Comparison of ENCODE assay signal across 33 cellular contexts in the genomic region with DNA sequence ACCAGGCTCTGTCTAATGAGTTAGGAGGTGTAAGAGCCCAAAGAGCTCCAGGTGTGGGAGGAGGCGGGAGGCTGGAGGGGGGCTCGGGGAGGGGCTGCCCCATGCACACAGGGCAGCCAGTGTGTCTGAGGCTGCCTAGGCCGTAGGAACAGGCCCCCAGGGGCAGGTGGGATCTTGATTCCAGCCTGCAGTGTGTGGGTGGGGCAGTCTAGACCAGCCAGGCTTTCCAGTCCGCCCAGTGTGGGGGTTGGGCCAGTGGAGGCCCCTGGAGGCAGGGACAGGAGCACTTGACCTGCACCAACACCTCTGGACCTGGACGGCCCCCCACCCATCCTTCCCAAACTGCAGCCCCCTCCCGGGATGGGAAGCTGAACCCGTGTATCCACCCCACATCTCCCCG. TPM values are rescaled to one million over a fixed set of nuclear protein-coding genes. Genes with fewer than 3 reads are reported as not detected.
DNase-seq lines count a peak whose midpoint lies in the region; ATAC-seq, FAIRE-seq and TF ChIP-seq lines count a peak whose summit lies in the region.
"Had no signal": no experiment of that assay in that cellular context is flagged by ENCODE, and none has a peak within 500 bp of the region (broad histone marks: within the 10 kb centered on the region; RNA-seq: fewer than 3 reads in every experiment).

No MANE protein-coding gene starts in this region.

- H3K9ac ChIP-seq in IMR-90 (ENCODE audit: low read depth, low read length): no peak overlapping the region
- H3K9ac ChIP-seq: parathyroid adenoma had no signal

- no peak for ATAC-seq in IMR-90 (ENCODE audit: low read depth)
- ATAC-seq in foreskin keratinocyte: peak; percentile 15
- peak in 3 of 4 donors; percentile 29 to 79 (median 29) for ATAC-seq in pancreas
- ATAC-seq: activated CD4-positive, CD25-positive, alpha-beta regulatory T cell treated with anti-CD3 and anti-CD28 coated beads, Interleukin-2, amount 50 U/mL, for 24 hours; heart right ventricle; Panc1; SK-N-SH treated with all-trans-retinoic acid at 6 μM for 48 hours; stimulated activated naive CD8-positive, alpha-beta T cell treated with anti-CD3 and anti-CD28 coated beads, Interleukin-15, Interleukin-2, amounts not matched to agents 100 U/mL and 50 U/mL, for 24 hours; T-helper 17 cell had no signal

- H3K18ac ChIP-seq in IMR-90 (ENCODE audit: low read depth, low read length): no peak overlapping the region

- H4K20me1 ChIP-seq in IMR-90 (ENCODE audit: insufficient read depth, low read length): no peaks in the 10 kb centered on the region

- H3K23ac ChIP-seq in IMR-90 (ENCODE audit: low read depth, low read length): no peak overlapping the region

- WGBS in IMR-90 (ENCODE audit: extremely low coverage in 2 of 2, insufficient read length in 1 of 2), 2 experiments: 0% methylated on average over 1 of the region's 8 CpGs; no CpG with 5 or more reads in 1 of the 2 experiments
- WGBS in pancreas, 2 donors: 24 to 25% methylated on average over 8 of the region's 8 CpGs

- CTCF ChIA-PET in IMR-90 (lab: Yijun Ruan, JAX): no interaction called here

- peak overlapping the region; percentile 42 for H2AK9ac ChIP-seq in IMR-90 (replicated peaks; ENCODE audit: low read depth, low read length, poor library complexity)

- intact Hi-C loops in IMR-90 (cut with micrococcal nuclease) (no loop called here), pancreas (cut with DNase I) (no loop called here)

- DNase-seq in IMR-90: no peak
- no peak for DNase-seq in foreskin keratinocyte
- no peak for DNase-seq in pancreas
- DNase-seq in NCI-H1417 treated with DMSO at 0.1 percent for 48 hours (lab: John Stamatoyannopoulos, UW): no peak
- no peak for DNase-seq in GM03348 (ENCODE audit: low spot score)
- no peak for DNase-seq in GOT3 (lab: John Stamatoyannopoulos, UW)
- no peak for DNase-seq in retina
- DNase-seq: activated CD4-positive, alpha-beta memory T cell treated with anti-CD3 and anti-CD28 coated beads, Interleukin-2, amount 10 ng/mL, durations not matched to agents 7 days and 5 days; activated CD8-positive, alpha-beta memory T cell treated with anti-CD3 and anti-CD28 coated beads, Interleukin-2, amount 50 U/mL, for 4 hours; activated naive CD4-positive, alpha-beta T cell; C1 segment of cervical spinal cord; DMS79 treated with DMSO at 0.1 percent for 48 hours; foreskin fibroblast; GF-D8; heart right ventricle; Karpas-422; NCI-H2081; NCI-H226; NCI-H69; nephron progenitor cell; Right ventricle myocardium superior; small intestine; stimulated activated naive CD8-positive, alpha-beta T cell treated with anti-CD3 and anti-CD28 coated beads, Interleukin-15, Interleukin-2, amounts not matched to agents 100 U/mL and 50 U/mL, for 24 hours; T-helper 17 cell had no signal

- no peaks in the 10 kb centered on the region for H3K9me1 ChIP-seq in IMR-90 (ENCODE audit: insufficient read depth, low read length)

- no peak overlapping the region for H2AK5ac ChIP-seq in IMR-90 (ENCODE audit: low read depth, low read length)

- in situ Hi-C loops in IMR-90 (cut with MboI; ENCODE audit: low sequenced_read_pairs): no loop called here

- no peak overlapping the region for H3K4me2 ChIP-seq in IMR-90 (ENCODE audit: low read depth, low read length)

- no peak for TF ChIP-seq CTCF in IMR-90 (conservative IDR thresholded peaks at IDR 0.05; ENCODE audit: low read depth, low read length)
- TF ChIP-seq CTCF in foreskin keratinocyte (conservative IDR thresholded peaks at IDR 0.05): no peak
- no peak for TF ChIP-seq CTCF in pancreas (IDR thresholded peaks at IDR 0.05)

- H3K4me3 ChIP-seq in IMR-90 (ENCODE audit: insufficient read depth, low read depth, low read length) (no peak overlapping the region), pancreas (no peak overlapping the region)
- H3K4me3 ChIP-seq: esophagus muscularis mucosa, heart right ventricle, right atrium auricular region had no signal

- TF ChIP-seq RAD21 in IMR-90 (IDR thresholded peaks at IDR 0.05; ENCODE audit: low read length): no peak

- dilution Hi-C loops in IMR-90 (cut with HindIII; ENCODE audit: low sequenced_read_pairs, unreplicated experiment): no loop called here

- H3K27me3 ChIP-seq in IMR-90 (ENCODE audit: control insufficient read depth, insufficient read depth, low read length): peaks cover 11% of the 10 kb centered on the region
- H3K27me3 ChIP-seq in foreskin keratinocyte: peaks cover 5% of the 10 kb centered on the region
- no peaks in the 10 kb centered on the region for H3K27me3 ChIP-seq in pancreas
- H3K27me3 ChIP-seq: right atrium auricular region had no signal

- H2AFZ ChIP-seq in IMR-90 (replicated peaks; ENCODE audit: low read length, poor library complexity): no peak overlapping the region
- H2AFZ ChIP-seq: parathyroid adenoma had no signal

- TF ChIP-seq POLR2A in IMR-90 (IDR thresholded peaks at IDR 0.05; ENCODE audit: low read depth, low read length): no peak

- H4K91ac ChIP-seq in IMR-90 (ENCODE audit: insufficient read depth, low read depth, low read length): no peak overlapping the region

- no peak overlapping the region for H3K56ac ChIP-seq in IMR-90 (ENCODE audit: extremely low read depth, insufficient read depth, low read length)

- no peak overlapping the region for H4K8ac ChIP-seq in IMR-90 (ENCODE audit: low read depth in 2 of 2, low read length in 2 of 2)

- H3K36me3 ChIP-seq in IMR-90 (ENCODE audit: control insufficient read depth, insufficient read depth, low read length) (no peaks in the 10 kb centered on the region), pancreas (no peaks in the 10 kb centered on the region)
- H3K36me3 ChIP-seq: esophagus muscularis mucosa, heart right ventricle, right atrium auricular region had no signal

- H3K4me1 ChIP-seq in IMR-90 (ENCODE audit: control insufficient read depth, insufficient read depth, low read length) (no peaks in the 10 kb centered on the region), foreskin keratinocyte (no peaks in the 10 kb centered on the region), pancreas (no peaks in the 10 kb centered on the region)
- H3K4me1 ChIP-seq: heart right ventricle, parathyroid adenoma, right atrium auricular region had no signal

- no peak overlapping the region for H4K5ac ChIP-seq in IMR-90 (ENCODE audit: low read depth, low read length)

- H3K14ac ChIP-seq in IMR-90 (replicated peaks; ENCODE audit: low read depth, low read length): no peak overlapping the region

- H3K79me1 ChIP-seq in IMR-90 (ENCODE audit: low read depth in 1 of 2, low read length in 2 of 2): no peaks in the 10 kb centered on the region

- no TSS peak for BruUV-seq in IMR-90 (replicated peaks; lab: Mats Ljungman, UMichigan)

- POLR2A ChIA-PET in IMR-90 (lab: Charles Lee; ENCODE audit: unreplicated experiment): no interaction called here

- no peak overlapping the region for H2BK20ac ChIP-seq in IMR-90 (ENCODE audit: low read depth, low read length)

- no peak overlapping the region for H3K27ac ChIP-seq in IMR-90 (ENCODE audit: insufficient read depth, low read length)
- H3K27ac ChIP-seq in foreskin keratinocyte: no peak overlapping the region
- H3K27ac ChIP-seq in pancreas: no peak overlapping the region
- H3K27ac ChIP-seq: esophagus muscularis mucosa, heart right ventricle, parathyroid adenoma, right atrium auricular region had no signal

- H2BK120ac ChIP-seq in IMR-90 (ENCODE audit: low read depth, low read length): no peak overlapping the region

- H3K9me3 ChIP-seq in IMR-90 (ENCODE audit: control insufficient read depth, insufficient read depth, low read length) (no peaks in the 10 kb centered on the region), pancreas (no peaks in the 10 kb centered on the region)
- H3K9me3 ChIP-seq: esophagus muscularis mucosa, heart right ventricle, right atrium auricular region had no signal

- FAIRE-seq in pancreas (lab: Jason Lieb, UNC): no peak
- FAIRE-seq: small intestine had no signal

- H3K4ac ChIP-seq in IMR-90 (ENCODE audit: low read depth, low read length): no peak overlapping the region

- no peak overlapping the region for H2BK15ac ChIP-seq in IMR-90 (ENCODE audit: low read depth, low read length)

- no peak overlapping the region for H2BK5ac ChIP-seq in IMR-90 (ENCODE audit: low read depth, low read length, poor library complexity, severe bottlenecking)

RNA-seq across cellular contexts. Expression of a gene that starts 5.4 kb away (rescaled TPM):
- total RNA-seq in IMR-90 (2012; rRNA removed) (not detected in 2 replicates), foreskin keratinocyte (7.5 and 9.1 TPM in 2 replicates), pancreas (10 to 100 TPM; 12.1 to 25.5 (median 20.6) TPM)
- polyA plus RNA-seq in IMR-90 (2012; rRNA removed) (not detected in 2 replicates), foreskin keratinocyte (8.1 and 8.6 TPM in 2 replicates), pancreas (10 to 100 TPM; 52.6 to 64.5 TPM)
- polyA plus RNA-seq in IMR-90 (2012; cell fraction: cytosol; rRNA removed): not detected in 2 replicates
- 0.05 and 0.09 TPM in 2 replicates for polyA plus RNA-seq in IMR-90 (2012; cell fraction: nucleus; rRNA removed; ENCODE audit: low replicate concordance)

RNA-seq across cellular contexts. Expression of a gene that starts 39.1 kb away (rescaled TPM):
- total RNA-seq in IMR-90 (2012; rRNA removed) (28.1 and 29.9 TPM in 2 replicates), foreskin keratinocyte (36.1 and 40.0 TPM in 2 replicates), pancreas (10 to 100 TPM; 16.8 to 27.9 (median 22.5) TPM)
- polyA plus RNA-seq in IMR-90 (2012; rRNA removed) (34.4 and 39.4 TPM in 2 replicates), foreskin keratinocyte (33.5 and 34.7 TPM in 2 replicates), pancreas (10 to 100 TPM; 63.7 to 71.5 TPM)
- polyA plus RNA-seq in IMR-90 (2012; cell fraction: cytosol; rRNA removed): 29.4 and 40.6 TPM in 2 replicates
- 108 and 218 TPM in 2 replicates for polyA plus RNA-seq in IMR-90 (2012; cell fraction: nucleus; rRNA removed; ENCODE audit: low replicate concordance)

RNA-seq across cellular contexts. Expression of a gene that starts 39.3 kb away (rescaled TPM):
- total RNA-seq in IMR-90 (2012; rRNA removed) (1.4 and 5.3 TPM in 2 replicates), foreskin keratinocyte (40.5 and 62.6 TPM in 2 replicates), pancreas (10 to 100 TPM; 31.6 to 56.6 (median 47.3) TPM)
- polyA plus RNA-seq in IMR-90 (2012; rRNA removed) (31.4 and 40.0 TPM in 2 replicates), foreskin keratinocyte (77.0 and 87.5 TPM in 2 replicates), pancreas (10 to 100 TPM; 91.0 to 95.6 TPM)
- 7.1 and 15.8 TPM in 2 replicates for polyA plus RNA-seq in IMR-90 (2012; cell fraction: cytosol; rRNA removed)
- 10.0 and 34.3 TPM in 2 replicates for polyA plus RNA-seq in IMR-90 (2012; cell fraction: nucleus; rRNA removed; ENCODE audit: low replicate concordance)

RNA-seq across cellular contexts. Expression of a gene that starts 43.3 kb away (rescaled TPM):
- total RNA-seq in IMR-90 (2012; rRNA removed) (not detected in 2 replicates), foreskin keratinocyte (0.25 TPM in 1 of 2 replicates, not detected in the other), pancreas (1 to 10 TPM; 1.1 to 3.7 (median 1.8) TPM)
- polyA plus RNA-seq in IMR-90 (2012; rRNA removed) (not detected in 2 replicates), foreskin keratinocyte (0.29 TPM in 1 of 2 replicates, not detected in the other), pancreas (10 to 100 TPM in 1 of 2 donors, 1 to 10 TPM in 1; 8.8 to 35.6 TPM)
- not detected in 2 replicates for polyA plus RNA-seq in IMR-90 (2012; cell fraction: cytosol; rRNA removed)
- 0.23 TPM in 1 of 2 replicates, not detected in the other for polyA plus RNA-seq in IMR-90 (2012; cell fraction: nucleus; rRNA removed; ENCODE audit: low replicate concordance)
- total RNA-seq: esophagus muscularis mucosa, H4, kidney epithelial cell, lung microvascular endothelial cell, right atrium auricular region had no signal

RNA-seq across cellular contexts. Expression of a gene that starts 46.7 kb away (rescaled TPM):
- total RNA-seq in IMR-90 (2012; rRNA removed) (3.9 and 8.6 TPM in 2 replicates), foreskin keratinocyte (43.0 TPM in 2 replicates), pancreas (100 to 1,000 TPM in 1 of 6 donors, 10 to 100 TPM in 5; 45.6 to 104 (median 73.4) TPM)
- polyA plus RNA-seq in IMR-90 (2012; rRNA removed) (12.5 and 12.6 TPM in 2 replicates), foreskin keratinocyte (66.1 and 75.9 TPM in 2 replicates), pancreas (100 to 1,000 TPM; 143 to 216 TPM)
- polyA plus RNA-seq in IMR-90 (2012; cell fraction: cytosol; rRNA removed): 13.3 TPM in 2 replicates
- 63.8 and 80.0 TPM in 2 replicates for polyA plus RNA-seq in IMR-90 (2012; cell fraction: nucleus; rRNA removed; ENCODE audit: low replicate concordance)
